ENCODE assay signal across 8 cellular contexts in genomic region chr21:32412998-32413504, GRCh38. TPM values are rescaled to one million over a fixed set of nuclear protein-coding genes. Genes with fewer than 3 reads are reported as not detected.
DNase-seq lines count a peak whose midpoint lies in the region; ATAC-seq, FAIRE-seq and TF ChIP-seq lines count a peak whose summit lies in the region.

No MANE protein-coding gene starts in this region.

- H3K36me3 Mint-ChIP-seq in CD8-positive, alpha-beta memory T cell = peaks cover 0 to 26% (median 2%) of the 10 kb centered on the region in 3 donors
- H3K36me3 Mint-ChIP-seq in mesothelial cell of epicardium = no peaks in the 10 kb centered on the region

- H3K27me3 Mint-ChIP-seq in CD8-positive, alpha-beta memory T cell = no peaks in the 10 kb centered on the region
- H3K27me3 Mint-ChIP-seq in mesothelial cell of epicardium (ENCODE audit: low read depth) = peaks cover 91% of the 10 kb centered on the region

- no peaks in the 10 kb centered on the region for H3K79me2 ChIP-seq in PC-9 (ENCODE audit: low read depth)

- no peak overlapping the region for H2AFZ ChIP-seq in PC-9

- no peak for TF ChIP-seq EP300 in transverse colon (IDR thresholded peaks at IDR 0.05; ENCODE audit: low read depth)

- H4K20me1 ChIP-seq in PC-9 (ENCODE audit: insufficient read depth) = no peaks in the 10 kb centered on the region

- intact Hi-C loops in PC-9 (cut with micrococcal nuclease; ENCODE audit: unreplicated experiment) (loop anchor here (2.0 to 5.0 kb wide), 2 partner anchors 109 to 156 kb away; no protein-coding TSS in a partner anchor), transverse colon (cut with DNase I; ENCODE audit: low total_unique reads) (loop anchor here (5.0 kb wide), 1 partner anchor 154 kb away; no protein-coding TSS in a partner anchor)

- no peak for TF ChIP-seq CTCF in PC-9 (conservative IDR thresholded peaks at IDR 0.05)
- TF ChIP-seq CTCF in mesothelial cell of epicardium (IDR thresholded peaks at IDR 0.05; ENCODE audit: unreplicated experiment) = no peak
- TF ChIP-seq CTCF in transverse colon (IDR thresholded peaks at IDR 0.05) = no peak

- TSS peak; percentile 20 for BruUV-seq in PC-9 (replicated peaks; lab: Mats Ljungman, UMichigan)

- CTCF ChIA-PET in CD8-positive, alpha-beta memory T cell (lab: Charles Lee) = interaction anchor here (1.1 to 4.9 kb wide), 3 partner anchors 20 to 188 kb away, joined by 5 to 25 read pairs (median 6); partner anchors contain the start of gene URB1
- CTCF ChIA-PET in PC-9 (lab: Charles Lee) = no interaction called here

- peak; percentile 78 for TF ChIP-seq POLR2A in transverse colon (IDR thresholded peaks at IDR 0.05)
- TF ChIP-seq POLR2A in GM12891 (IDR thresholded peaks at IDR 0.05; ENCODE audit: low read depth, low read length) = no peak

- FAIRE-seq in GM12891 (lab: Jason Lieb, UNC) = no peak

- POLR2A ChIA-PET in CD8-positive, alpha-beta memory T cell (lab: Charles Lee) = interaction anchor here (1.2 to 3.2 kb wide), 4 partner anchors 18 to 199 kb away, joined by 3 to 29 read pairs (median 8); partner anchors contain the start of genes CFAP298 and URB1
- POLR2A ChIA-PET in PC-9 (lab: Charles Lee; ENCODE audit: unreplicated experiment) = no interaction called here

- peak overlapping the region; percentile 77 for H3K4me2 ChIP-seq in PC-9

- H3K27me3 ChIP-seq in CD8-positive, alpha-beta memory T cell (ENCODE audit: insufficient read depth, low read length, poor library complexity, severe bottlenecking) = no peaks in the 10 kb centered on the region
- peaks cover 32% of the 10 kb centered on the region; the same call in 1 of the 2 replicates for H3K27me3 ChIP-seq in PC-9 (ENCODE audit: insufficient read depth, low read depth)
- no peaks in the 10 kb centered on the region for H3K27me3 ChIP-seq in transverse colon

- no peaks in the 10 kb centered on the region for H3K36me3 ChIP-seq in CD8-positive, alpha-beta memory T cell (ENCODE audit: insufficient read depth, low read length)
- no peaks in the 10 kb centered on the region for H3K36me3 ChIP-seq in PC-9 (ENCODE audit: low read depth)
- no peaks in the 10 kb centered on the region for H3K36me3 ChIP-seq in transverse colon

- no peaks in the 10 kb centered on the region for H3K9me3 ChIP-seq in CD8-positive, alpha-beta memory T cell (ENCODE audit: low read length)
- H3K9me3 ChIP-seq in PC-9 (ENCODE audit: insufficient read depth, low read depth) = no peaks in the 10 kb centered on the region
- H3K9me3 ChIP-seq in transverse colon = no peaks in the 10 kb centered on the region

- H3K4me1 Mint-ChIP-seq in CD8-positive, alpha-beta memory T cell = peaks cover 52 to 84% (median 58%) of the 10 kb centered on the region in 3 donors
- peaks cover 22% of the 10 kb centered on the region for H3K4me1 Mint-ChIP-seq in mesothelial cell of epicardium

- 13 to 14% methylated on average over 10 to 30 of the region's 33 CpGs for WGBS in transverse colon (ENCODE audit: low coverage in 1 of 2), 2 donors

- no peaks in the 10 kb centered on the region for H3K9me2 ChIP-seq in PC-9 (ENCODE audit: insufficient read depth)

- no peaks in the 10 kb centered on the region for H3F3A ChIP-seq in PC-9 (ENCODE audit: insufficient read depth, low read depth)

- H3K4me3 Mint-ChIP-seq in CD8-positive, alpha-beta memory T cell = peak overlapping the region; percentile 89 to 96 (median 92)
- H3K4me3 Mint-ChIP-seq in mesothelial cell of epicardium = peak overlapping the region; percentile 76

- peak overlapping the region; percentile 90 for H3K27ac ChIP-seq in CD8-positive, alpha-beta memory T cell (ENCODE audit: low read depth, low read length)
- H3K27ac ChIP-seq in PC-9 = no peak overlapping the region
- H3K27ac ChIP-seq in transverse colon = peak overlapping the region; percentile 95 to 98 (median 96)

- H3K27ac Mint-ChIP-seq in CD8-positive, alpha-beta memory T cell = peak overlapping the region; percentile 85 to 99 (median 93)
- no peak overlapping the region for H3K27ac Mint-ChIP-seq in mesothelial cell of epicardium

- ATAC-seq in HG03442 (IDR thresholded peaks at IDR 0.05; ENCODE audit: unreplicated experiment) (no peak), GM19452 (IDR thresholded peaks at IDR 0.05; ENCODE audit: unreplicated experiment) (no peak)

- H3K9me3 Mint-ChIP-seq in CD8-positive, alpha-beta memory T cell = no peaks in the 10 kb centered on the region
- no peaks in the 10 kb centered on the region for H3K9me3 Mint-ChIP-seq in mesothelial cell of epicardium

- no peak for DNase-seq in CD8-positive, alpha-beta memory T cell
- DNase-seq in PC-9 (no peak), dermis blood vessel endothelial cell (peak; percentile 57), mesothelial cell of epicardium (ENCODE audit: low spot score in 2 of 2, unreplicated experiment in 2 of 2) (no peak), transverse colon (peak; percentile 86), GM12891 (ENCODE audit: insufficient read length, low spot score) (no peak)

- peak overlapping the region; percentile 88 for H3K4me3 ChIP-seq in CD8-positive, alpha-beta memory T cell (ENCODE audit: low read length)
- H3K4me3 ChIP-seq in PC-9 (no peak overlapping the region), transverse colon (peak overlapping the region; percentile 46 to 75 (median 70))

- peaks cover 32% of the 10 kb centered on the region for H3K4me1 ChIP-seq in CD8-positive, alpha-beta memory T cell (ENCODE audit: insufficient read depth, low read length)
- H3K4me1 ChIP-seq in PC-9 (replicated peaks; ENCODE audit: insufficient read depth) (no peaks in the 10 kb centered on the region; the same call in 1 of the 2 replicates), transverse colon (peaks cover 4 to 37% (median 25%) of the 10 kb centered on the region in 4 donors)

- in situ Hi-C loops in transverse colon (cut with MboI; ENCODE audit: low pct_ligation_motif_present in 1 of 4, low pct_unique_long_range_greater_than_20kb in 1 of 4, low sequenced_read_pairs in 3 of 4) = loop anchor here in 2 of 4 donors (5.0 to 25.0 kb wide), 2 partner anchors 149 to 159 kb away; no protein-coding TSS in a partner anchor

TF ChIP-seq in GM12891, 5 proteins besides CTCF, POLR2A, EP300 and RAD21:
- TF ChIP-seq POU2F2 (IDR thresholded peaks at IDR 0.05; ENCODE audit: low read depth, low read length) (no peak), PAX5 (IDR thresholded peaks at IDR 0.05; ENCODE audit: insufficient read depth, low read length, severe bottlenecking) (no peak), SPI1 (IDR thresholded peaks at IDR 0.05; ENCODE audit: low read depth, low read length) (no peak), POLR2AphosphoS5 (IDR thresholded peaks at IDR 0.05; ENCODE audit: low read depth, low read length) (no peak), TAF1 (IDR thresholded peaks at IDR 0.05; ENCODE audit: low read depth, low read length) (no peak)

RNA-seq across cellular contexts. Expression of gene EVA1C, which starts 0.5 kb away (rescaled TPM):
- 10 to 100 TPM; 13.4 to 16.2 TPM for total RNA-seq in CD8-positive, alpha-beta memory T cell
- polyA plus RNA-seq in CD8-positive, alpha-beta memory T cell = 25.8 TPM
- total RNA-seq in PC-9 (2021) = 3.0 and 3.1 TPM in 2 replicates
- total RNA-seq in dermis blood vessel endothelial cell = 17.9 and 39.7 TPM in 2 replicates
- total RNA-seq in mesothelial cell of epicardium = 2.1 to 3.8 TPM (median 3.1 TPM) in 3 replicates
- total RNA-seq in transverse colon = 10 to 100 TPM in 3 of 4 donors, 1 to 10 TPM in 1; 8.6 to 44.1 (median 33.8) TPM
- polyA plus RNA-seq in GM12891 (2012; ENCODE audit: low read depth, missing spikeins) = not detected

RNA-seq across cellular contexts. Expression of gene URB1, which starts 20.2 kb away (rescaled TPM):
- 10 to 100 TPM; 38.9 to 39.8 TPM for total RNA-seq in CD8-positive, alpha-beta memory T cell
- polyA plus RNA-seq in CD8-positive, alpha-beta memory T cell = 3.9 TPM
- total RNA-seq in PC-9 (2021) (11.0 TPM in 2 replicates), dermis blood vessel endothelial cell (18.5 and 27.6 TPM in 2 replicates), mesothelial cell of epicardium (21.8 to 23.4 TPM (median 22.2 TPM) in 3 replicates), transverse colon (1 to 10 TPM; 6.4 to 8.7 (median 7.3) TPM)
- 5.3 TPM for polyA plus RNA-seq in GM12891 (2012; ENCODE audit: low read depth, missing spikeins)

Comparison
In these comparisons a context has a peak if more than half of its experiments do, and no peak if none do; other contexts are left out.
1. DNase-seq: peak in dermis blood vessel endothelial cell (single experiment) and transverse colon (single experiment); none in CD8-positive, alpha-beta memory T cell (0 of 5), PC-9 (0 of 2), mesothelial cell of epicardium (0 of 2) and GM12891 (single experiment).